In genomic region chr3:58230876-58231552, GRCh38 we compare ENCODE assay signal across 2 cellular contexts.
TF ChIP-seq lines count a peak whose summit lies in the region.

No MANE protein-coding gene starts in this region.

TF ChIP-seq in liver, 16 proteins besides CTCF, POLR2A, EP300 and RAD21:
- TF ChIP-seq GABPA (IDR thresholded peaks at IDR 0.05 in 1 of 2, conservative IDR thresholded peaks at IDR 0.05 in 1 of 2) (peak in 1 of 2 donors; percentile 30), YY1 (IDR thresholded peaks at IDR 0.05) (peak; percentile 41), REST (IDR thresholded peaks at IDR 0.05) (peak; percentile 77), SP1 (IDR thresholded peaks at IDR 0.05) (peak; percentile 61), EGR1 (IDR thresholded peaks at IDR 0.05; ENCODE audit: low read depth in 2 of 2) (peak in 1 of 2 donors; percentile 43), HNF4A (conservative IDR thresholded peaks at IDR 0.05) (peak; percentile 85 to 89), FOXA1 (IDR thresholded peaks at IDR 0.05) (no peak), HNF4G (IDR thresholded peaks at IDR 0.05) (peak; percentile 42), ZBTB33 (IDR thresholded peaks at IDR 0.05) (peak; percentile 29), NR2F2 (IDR thresholded peaks at IDR 0.05) (no peak), ATF3 (IDR thresholded peaks at IDR 0.05) (peak; percentile 53), JUND (IDR thresholded peaks at IDR 0.05) (peak; percentile 40 to 67), MAX (IDR thresholded peaks at IDR 0.05) (peak; percentile 54), TAF1 (conservative IDR thresholded peaks at IDR 0.05) (no peak), FOXA2 (IDR thresholded peaks at IDR 0.05) (peak; percentile 34), RXRA (IDR thresholded peaks at IDR 0.05) (peak; percentile 36 to 68)

TF ChIP-seq in HepG2, 621 proteins besides CTCF, POLR2A, EP300 and RAD21:
- TF ChIP-seq ZNF883 (CRISPR knock-in tag; IDR thresholded peaks at IDR 0.05; ENCODE audit: not compliant biosample characterization): no peak
- no peak for TF ChIP-seq ZNF589 (CRISPR knock-in tag; conservative IDR thresholded peaks at IDR 0.05)
- no peak for TF ChIP-seq NFE2L1 (CRISPR knock-in tag; IDR thresholded peaks at IDR 0.05; ENCODE audit: borderline replicate concordance)
